In the genomic region with DNA sequence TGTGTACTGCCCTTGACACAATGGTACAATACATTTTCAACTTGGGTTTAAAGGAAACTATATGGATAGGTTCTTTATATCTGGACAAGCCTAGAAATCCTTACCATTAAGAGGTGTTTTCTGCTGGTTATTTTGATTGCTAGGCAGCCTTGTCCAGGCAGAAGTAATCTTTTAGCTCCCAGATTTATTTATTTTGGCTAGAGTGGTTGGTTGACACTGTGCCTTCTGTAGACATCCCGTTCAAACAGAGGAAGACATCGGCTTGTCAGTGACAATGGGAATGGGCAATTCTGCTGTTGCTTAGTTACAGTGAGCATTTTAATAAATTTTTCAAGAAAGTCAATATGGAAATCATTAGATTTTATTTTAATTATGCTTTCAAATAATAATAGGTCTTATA, we compare ENCODE assay signal across 15 cellular contexts.
"Had no signal": no experiment of that assay in that cellular context is flagged by ENCODE, and none has a peak within 500 bp of the region (broad histone marks: within the 10 kb centered on the region; RNA-seq: fewer than 3 reads in every experiment).

No MANE protein-coding gene starts in this region.

- DNase-seq: activated CD4-positive, alpha-beta T cell treated with anti-CD3 and anti-CD28 coated beads for 48 hours; activated effector memory CD4-positive, alpha-beta T cell treated with Interleukin-2 at 50 U/mL for 16 hours; activated T-cell treated with anti-CD3 and anti-CD28 coated beads, Interleukin-2, amount 50 U/mL, for 1 hour; amniotic stem cell; cerebellar nuclear complex; dorsolateral prefrontal cortex; kidney; left ventricle myocardium superior; T-cell; tibial artery; uterus had no signal

- H3K27ac Mint-ChIP-seq: activated naive CD4-positive, alpha-beta T cell treated with anti-CD3 and anti-CD28 coated beads, Interleukin-2, amount 50 U/mL, for 72 hours; stimulated activated memory B cell treated with anti-CD40 and anti-IgM and Interleukin-4, amounts not matched to agents 10 μg/mL and 1 μg/mL and 100 μg/mL, for 72 hours; WTC11 had no signal

- ATAC-seq: activated naive CD4-positive, alpha-beta T cell treated with anti-CD3 and anti-CD28 coated beads, Interleukin-2, amount 50 U/mL, for 72 hours; left ventricle myocardium superior; stimulated activated memory B cell treated with anti-CD40 and anti-IgM and Interleukin-4, amounts not matched to agents 10 μg/mL and 1 μg/mL and 100 μg/mL, for 72 hours; T-cell; WTC11 had no signal

- H3K4me1 Mint-ChIP-seq: stimulated activated memory B cell treated with anti-CD40 and anti-IgM and Interleukin-4, amounts not matched to agents 10 μg/mL and 1 μg/mL and 100 μg/mL, for 72 hours had no signal

- H3K9me3 Mint-ChIP-seq: activated naive CD4-positive, alpha-beta T cell treated with anti-CD3 and anti-CD28 coated beads, Interleukin-2, amount 50 U/mL, for 72 hours; brain; stimulated activated memory B cell treated with anti-CD40 and anti-IgM and Interleukin-4, amounts not matched to agents 10 μg/mL and 1 μg/mL and 100 μg/mL, for 72 hours; T-cell; WTC11 had no signal

- H3K4me3 Mint-ChIP-seq: brain; stimulated activated memory B cell treated with anti-CD40 and anti-IgM and Interleukin-4, amounts not matched to agents 10 μg/mL and 1 μg/mL and 100 μg/mL, for 72 hours; T-cell; WTC11 had no signal

- H3K27me3 Mint-ChIP-seq: brain; stimulated activated memory B cell treated with anti-CD40 and anti-IgM and Interleukin-4, amounts not matched to agents 10 μg/mL and 1 μg/mL and 100 μg/mL, for 72 hours; T-cell had no signal
